Comparison of ENCODE assay signal across 18 cellular contexts in genomic region chr4:4578981-4579380, GRCh38. TPM values are rescaled to one million over a fixed set of nuclear protein-coding genes. Genes with fewer than 3 reads are reported as not detected.
DNase-seq lines count a peak whose midpoint lies in the region; ATAC-seq, FAIRE-seq and TF ChIP-seq lines count a peak whose summit lies in the region.
"Had no signal": no experiment of that assay in that cellular context is flagged by ENCODE, and none has a peak within 500 bp of the region (broad histone marks: within the 10 kb centered on the region; RNA-seq: fewer than 3 reads in every experiment).

No MANE protein-coding gene starts in this region.

- H3K4me2 ChIP-seq in GM23338, result no peak overlapping the region
- H3K4me2 ChIP-seq: KMS-11 had no signal

- no peak overlapping the region for H2AFZ ChIP-seq in GM23338

- TF ChIP-seq CTCF in GM23338 (conservative IDR thresholded peaks at IDR 0.05; ENCODE audit: low read depth in 2 of 2), result no peak
- TF ChIP-seq CTCF in glutamatergic neuron (IDR thresholded peaks at IDR 0.05; ENCODE audit: partially characterized antibody, unreplicated experiment), result no peak
- TF ChIP-seq CTCF in neural crest cell (conservative IDR thresholded peaks at IDR 0.05), result no peak

- H3K4me3 Mint-ChIP-seq in GM23338 (no peak overlapping the region), glutamatergic neuron (ENCODE audit: unreplicated experiment) (peak overlapping the region; percentile 4), neural crest cell (peak overlapping the region; percentile 63)
- H3K4me3 Mint-ChIP-seq: CD4-positive, alpha-beta memory T cell had no signal

- no peak for FAIRE-seq in GM12891 (lab: Jason Lieb, UNC)

- no peaks in the 10 kb centered on the region for H3K9me3 Mint-ChIP-seq in GM23338
- H3K9me3 Mint-ChIP-seq in glutamatergic neuron (ENCODE audit: unreplicated experiment), result peaks cover 3% of the 10 kb centered on the region
- H3K9me3 Mint-ChIP-seq in neural crest cell, result peaks cover 3% of the 10 kb centered on the region

- H4K20me1 ChIP-seq in GM23338 (replicated peaks; ENCODE audit: insufficient read depth), result peaks cover 5% of the 10 kb centered on the region

- TF ChIP-seq POLR2A in GM12891 (IDR thresholded peaks at IDR 0.05; ENCODE audit: low read depth, low read length), result no peak

- peaks cover 27% of the 10 kb centered on the region for H3K4me1 Mint-ChIP-seq in GM23338
- H3K4me1 Mint-ChIP-seq in glutamatergic neuron (ENCODE audit: low read depth, unreplicated experiment), result peaks cover 16% of the 10 kb centered on the region
- peaks cover 69% of the 10 kb centered on the region for H3K4me1 Mint-ChIP-seq in neural crest cell

- H3K27ac ChIP-seq in GM23338 (ENCODE audit: low read depth), result no peak overlapping the region
- H3K27ac ChIP-seq: HL-60, KMS-11 had no signal

- peak; percentile 46 for DNase-seq in GM23338 (ENCODE audit: low spot score)
- peak; percentile 40 for DNase-seq in NCI-H69 (lab: John Stamatoyannopoulos, UW)
- no peak for DNase-seq in glutamatergic neuron
- peak; percentile 47 for DNase-seq in neural crest cell (ENCODE audit: low read depth, low spot score)
- no peak for DNase-seq in GM12891 (ENCODE audit: insufficient read length, low spot score)
- DNase-seq in NCI-H2196 (lab: John Stamatoyannopoulos, UW; ENCODE audit: unreplicated experiment), result no peak
- DNase-seq: BE2C; CD4-positive, alpha-beta memory T cell; GOT3; MG63; NCI-H1105; NCI-H187 treated with DMSO at 0.1 percent for 48 hours; NCI-H510A treated with DMSO at 0.1 percent for 48 hours; PC-3 had no signal

- no peaks in the 10 kb centered on the region; the same call in 1 of the 3 replicates for H3K36me3 Mint-ChIP-seq in GM23338 (ENCODE audit: low read depth)
- no peaks in the 10 kb centered on the region for H3K36me3 Mint-ChIP-seq in glutamatergic neuron (ENCODE audit: unreplicated experiment)
- peaks cover 2% of the 10 kb centered on the region for H3K36me3 Mint-ChIP-seq in neural crest cell (ENCODE audit: low read depth)

- no peaks in the 10 kb centered on the region for H3K9me2 ChIP-seq in GM23338 (ENCODE audit: insufficient read depth)

- peaks cover 8% of the 10 kb centered on the region for H3K4me1 ChIP-seq in GM23338 (ENCODE audit: insufficient read depth)

- H3K79me2 ChIP-seq in GM23338 (replicated peaks; ENCODE audit: insufficient read depth), result no peaks in the 10 kb centered on the region

- no peaks in the 10 kb centered on the region; the same call in 1 of the 2 replicates for H3K36me3 ChIP-seq in GM23338 (ENCODE audit: insufficient read depth)
- H3K36me3 ChIP-seq: BE2C, MG63 had no signal

- H3K27me3 Mint-ChIP-seq in GM23338 (ENCODE audit: insufficient read depth, low read depth, poor library complexity), result peaks cover 16% of the 10 kb centered on the region
- peaks cover 5% of the 10 kb centered on the region for H3K27me3 Mint-ChIP-seq in glutamatergic neuron (ENCODE audit: unreplicated experiment)
- H3K27me3 Mint-ChIP-seq in neural crest cell (ENCODE audit: low read depth), result peaks cover 6% of the 10 kb centered on the region
- H3K27me3 Mint-ChIP-seq: CD4-positive, alpha-beta memory T cell had no signal

- no peaks in the 10 kb centered on the region; the same call in 1 of the 2 replicates for H3F3A ChIP-seq in GM23338 (replicated peaks; ENCODE audit: low read depth)

- H3K27me3 ChIP-seq in GM23338 (ENCODE audit: insufficient read depth), result peaks cover 19% of the 10 kb centered on the region
- H3K27me3 ChIP-seq: BE2C, MG63 had no signal

- no peak overlapping the region for H3K4me3 ChIP-seq in GM23338
- H3K4me3 ChIP-seq: MG63 had no signal

- H3K27ac Mint-ChIP-seq in GM23338 (no peak overlapping the region), glutamatergic neuron (ENCODE audit: unreplicated experiment) (no peak overlapping the region), neural crest cell (ENCODE audit: unreplicated experiment) (peak overlapping the region; percentile 40)
- H3K27ac Mint-ChIP-seq: CD4-positive, alpha-beta memory T cell had no signal

- ATAC-seq in GM23338 (peak; percentile 15), HG02798 (IDR thresholded peaks at IDR 0.05; ENCODE audit: poor library complexity, unreplicated experiment) (no peak)
- ATAC-seq: PC-3, SK-N-SH treated with all-trans-retinoic acid at 6 μM for 48 hours had no signal

TF ChIP-seq in GM23338, 12 proteins besides CTCF, POLR2A, EP300 and RAD21 (continues in another document):
- no peak for TF ChIP-seq CREB1 (CRISPR knock-in tag; IDR thresholded peaks at IDR 0.05; ENCODE audit: low read depth)
- no peak for TF ChIP-seq ZNF114 (CRISPR knock-in tag; IDR thresholded peaks at IDR 0.05)
- TF ChIP-seq JUNB (IDR thresholded peaks at IDR 0.05; ENCODE audit: unreplicated experiment), result no peak
- TF ChIP-seq EZH2 (IDR thresholded peaks at IDR 0.05; ENCODE audit: low read depth, unreplicated experiment), result no peak
- no peak for TF ChIP-seq STAT1 (IDR thresholded peaks at IDR 0.05; ENCODE audit: unreplicated experiment)
- TF ChIP-seq REST (IDR thresholded peaks at IDR 0.05; ENCODE audit: unreplicated experiment), result no peak
- no peak for TF ChIP-seq NANOG (IDR thresholded peaks at IDR 0.05; ENCODE audit: borderline replicate concordance)
- TF ChIP-seq EZH2phosphoT487 (IDR thresholded peaks at IDR 0.05; ENCODE audit: unreplicated experiment), result no peak

TF ChIP-seq in GM12891, 5 proteins besides CTCF, POLR2A, EP300 and RAD21:
- TF ChIP-seq POLR2AphosphoS5 (IDR thresholded peaks at IDR 0.05; ENCODE audit: low read depth, low read length) (no peak), SPI1 (IDR thresholded peaks at IDR 0.05; ENCODE audit: low read depth, low read length) (no peak), PAX5 (IDR thresholded peaks at IDR 0.05; ENCODE audit: insufficient read depth, low read length, severe bottlenecking) (no peak), TAF1 (IDR thresholded peaks at IDR 0.05; ENCODE audit: low read depth, low read length) (no peak), POU2F2 (IDR thresholded peaks at IDR 0.05; ENCODE audit: low read depth, low read length) (no peak)

RNA-seq across cellular contexts. Expression of gene STX18, which starts 37.1 kb away (rescaled TPM):
- 15.9 and 30.8 TPM in 2 replicates for total RNA-seq in GM23338 (2014; rRNA removed; shearing (Covaris generic))
- 16.6 and 18.1 TPM in 2 replicates for polyA plus RNA-seq in GM23338 (2016; fragmentation: Nextera tagmentation; extraction: Ambion mirVana)
- 26.3 TPM for total RNA-seq in glutamatergic neuron (ENCODE audit: unreplicated experiment)
- total RNA-seq in neural crest cell, result 36.7 and 40.0 TPM in 2 replicates
- polyA plus RNA-seq in GM12891 (2012; ENCODE audit: low read depth, missing spikeins), result 18.9 TPM

Comparison
In these comparisons a context has a peak if more than half of its experiments do, and no peak if none do; other contexts are left out.
1. DNase-seq: peak in GM23338 (single experiment), NCI-H69 (single experiment) and neural crest cell (single experiment); none in glutamatergic neuron (single experiment), GM12891 (single experiment) and NCI-H2196 (single experiment).